In the genomic region with DNA sequence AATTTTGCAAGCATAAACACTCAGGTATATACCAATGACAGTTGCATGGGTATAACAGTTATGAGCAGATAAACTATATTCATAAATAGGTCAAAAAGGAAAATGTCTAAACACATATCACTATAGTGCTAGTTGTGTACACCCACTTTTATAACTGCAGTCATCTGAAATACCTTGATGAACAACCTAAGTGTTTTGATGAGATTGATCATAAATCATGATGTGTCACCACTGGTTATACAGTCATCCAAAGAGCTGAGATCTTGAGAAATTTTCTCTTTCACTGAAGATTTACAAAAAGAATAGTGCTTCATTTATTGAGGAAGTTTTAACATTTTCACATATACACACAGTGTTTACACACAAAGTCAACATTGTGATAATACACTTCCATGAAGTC, we compare ENCODE assay signal across 16 cellular contexts.
"Had no signal": no experiment of that assay in that cellular context is flagged by ENCODE, and none has a peak within 500 bp of the region (broad histone marks: within the 10 kb centered on the region; RNA-seq: fewer than 3 reads in every experiment).

No MANE protein-coding gene starts in this region.

- H3K27me3 ChIP-seq: gastrocnemius medialis, left lung, thyroid gland had no signal

- H3K27ac ChIP-seq: gastrocnemius medialis, left lung, thyroid gland had no signal

- H3K36me3 ChIP-seq: gastrocnemius medialis, left lung, thyroid gland had no signal

- FAIRE-seq: urothelium cell line had no signal

- H3K4me3 ChIP-seq: gastrocnemius medialis, left lung, thyroid gland had no signal

- H3K9me3 Mint-ChIP-seq: activated naive CD8-positive, alpha-beta T cell treated with anti-CD3 and anti-CD28 coated beads for 36 hours; activated T-helper 1 cell treated with anti-CD3 and anti-CD28 coated beads, Interleukin-12 subunit alpha, Interleukin-12 subunit beta, Interleukin-2, Interleukin-4 antibody, amounts not matched to agents 30 ng/mL and 10 ng/mL and 1 ng/mL, durations not matched to agents 14 hours and 24 hours and 36 hours; brain had no signal

- H3K27ac Mint-ChIP-seq: activated naive CD8-positive, alpha-beta T cell treated with anti-CD3 and anti-CD28 coated beads for 36 hours; activated T-helper 1 cell treated with anti-CD3 and anti-CD28 coated beads, Interleukin-12 subunit alpha, Interleukin-12 subunit beta, Interleukin-2, Interleukin-4 antibody, amounts not matched to agents 30 ng/mL and 10 ng/mL and 1 ng/mL, durations not matched to agents 14 hours and 24 hours and 36 hours; brain; naive thymus-derived CD8-positive, alpha-beta T cell; stimulated activated naive B cell treated with anti-CD40 and anti-IgM and Interleukin-4, amounts not matched to agents 10 μg/mL and 1 μg/mL and 100 μg/mL, for 72 hours; T-helper 1 cell treated with Interleukin-12 subunit alpha and Interleukin-12 subunit beta and Interleukin-4 antibody, amounts not matched to agents 30 μg/mL and 1 μg/mL, for 36 hours had no signal

- H3K4me1 Mint-ChIP-seq: activated naive CD8-positive, alpha-beta T cell treated with anti-CD3 and anti-CD28 coated beads for 36 hours; brain; naive thymus-derived CD8-positive, alpha-beta T cell; stimulated activated naive B cell treated with anti-CD40 and anti-IgM and Interleukin-4, amounts not matched to agents 10 μg/mL and 1 μg/mL and 100 μg/mL, for 72 hours had no signal

- H3K4me3 Mint-ChIP-seq: activated naive CD8-positive, alpha-beta T cell treated with anti-CD3 and anti-CD28 coated beads for 36 hours; activated T-helper 1 cell treated with anti-CD3 and anti-CD28 coated beads, Interleukin-12 subunit alpha, Interleukin-12 subunit beta, Interleukin-2, Interleukin-4 antibody, amounts not matched to agents 30 ng/mL and 10 ng/mL and 1 ng/mL, durations not matched to agents 14 hours and 24 hours and 36 hours; brain; naive thymus-derived CD8-positive, alpha-beta T cell; stimulated activated naive B cell treated with anti-CD40 and anti-IgM and Interleukin-4, amounts not matched to agents 10 μg/mL and 1 μg/mL and 100 μg/mL, for 72 hours; T-helper 1 cell treated with Interleukin-12 subunit alpha and Interleukin-12 subunit beta and Interleukin-4 antibody, amounts not matched to agents 30 μg/mL and 1 μg/mL, for 36 hours had no signal

- H3K4me1 ChIP-seq: gastrocnemius medialis, left lung had no signal

- ATAC-seq: gastrocnemius medialis; left lung; naive thymus-derived CD8-positive, alpha-beta T cell; stimulated activated naive B cell treated with anti-CD40 and anti-IgM and Interleukin-4, amounts not matched to agents 10 μg/mL and 1 μg/mL and 100 μg/mL, for 72 hours had no signal

- DNase-seq: activated CD4-positive, alpha-beta T cell treated with anti-CD3 and anti-CD28 coated beads for 4 hours; activated CD8-positive, alpha-beta memory T cell treated with anti-CD3 and anti-CD28 coated beads, Interleukin-2, amount 50 U/mL, for 48 hours; activated naive CD8-positive, alpha-beta T cell treated with anti-CD3 and anti-CD28 coated beads for 36 hours; effector CD8-positive, alpha-beta T cell; gastrocnemius medialis; left lung; naive thymus-derived CD8-positive, alpha-beta T cell; posterior cingulate gyrus; stimulated activated CD4-positive, alpha-beta T cell treated with anti-CD3 and anti-CD28 coated beads, Interleukin-15, amount 100 ng/mL, for 24 hours; stimulated activated CD4-positive, alpha-beta T cell treated with anti-CD3 and anti-CD28 coated beads, Interleukin-4, amount 100 ng/mL, for 1 hour; stimulated activated naive B cell treated with anti-CD40 and anti-IgM and Interleukin-4, amounts not matched to agents 10 μg/mL and 1 μg/mL and 100 μg/mL, for 72 hours; thyroid gland had no signal

- H3K9me3 ChIP-seq: gastrocnemius medialis, left lung, thyroid gland had no signal

- H3K36me3 Mint-ChIP-seq: activated naive CD8-positive, alpha-beta T cell treated with anti-CD3 and anti-CD28 coated beads for 36 hours; brain; naive thymus-derived CD8-positive, alpha-beta T cell; stimulated activated naive B cell treated with anti-CD40 and anti-IgM and Interleukin-4, amounts not matched to agents 10 μg/mL and 1 μg/mL and 100 μg/mL, for 72 hours had no signal
